ENCODE assay signal across 10 cellular contexts in genomic region chr19:50135856-50136602, GRCh38. TPM values are rescaled to one million over a fixed set of nuclear protein-coding genes. Genes with fewer than 3 reads are reported as not detected.
"Had no signal": no experiment of that assay in that cellular context is flagged by ENCODE, and none has a peak within 500 bp of the region (broad histone marks: within the 10 kb centered on the region; RNA-seq: fewer than 3 reads in every experiment).

No MANE protein-coding gene starts in this region.

RNA-seq across cellular contexts. Expression of gene IZUMO2, which starts 27.1 kb away (rescaled TPM):
- total RNA-seq: cardiac muscle cell; esophagus squamous epithelium; lower lobe of right lung; mucosa of descending colon; naive thymus-derived CD8-positive, alpha-beta T cell; right lobe of liver; smooth muscle cell; suprapubic skin; upper lobe of left lung had no signal
- polyA plus RNA-seq: adipose tissue; cardiac muscle cell; naive thymus-derived CD8-positive, alpha-beta T cell; smooth muscle cell had no signal
